In the genomic region with DNA sequence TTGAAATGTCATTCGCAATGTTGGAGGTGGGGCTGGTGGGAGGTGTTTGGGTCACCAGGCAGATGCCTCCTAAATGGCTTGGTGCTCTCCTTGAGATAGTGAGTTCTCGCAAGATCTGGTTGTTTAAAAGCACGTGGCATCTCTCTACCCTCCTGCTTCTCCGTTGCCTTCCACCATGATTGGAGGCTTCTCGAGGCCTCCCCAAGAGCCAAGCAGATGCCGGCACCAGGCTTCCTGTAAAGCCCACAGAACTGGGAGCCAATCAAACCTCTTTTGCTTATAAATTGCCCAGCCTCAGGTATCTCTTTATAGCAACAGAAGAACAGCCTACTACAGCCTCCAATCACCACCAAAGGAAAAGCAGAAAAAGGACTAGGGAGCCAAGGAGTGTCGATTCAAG, we compare ENCODE assay signal across 1 cellular context.
TF ChIP-seq lines count a peak whose summit lies in the region.

No MANE protein-coding gene starts in this region.

TF ChIP-seq in HepG2, 621 proteins besides CTCF, POLR2A, EP300 and RAD21 (continued from another document):
- 0 out of 2 replicates have a peak, but pooled peaks have one; percentile 19 for TF ChIP-seq SSRP1 (CRISPR knock-in tag; IDR thresholded peaks at IDR 0.05)
- TF ChIP-seq NCOA1 (CRISPR knock-in tag; IDR thresholded peaks at IDR 0.05) = 0 out of 2 replicates have a peak, but pooled peaks have one; percentile 45
- TF ChIP-seq, protein P1, sequence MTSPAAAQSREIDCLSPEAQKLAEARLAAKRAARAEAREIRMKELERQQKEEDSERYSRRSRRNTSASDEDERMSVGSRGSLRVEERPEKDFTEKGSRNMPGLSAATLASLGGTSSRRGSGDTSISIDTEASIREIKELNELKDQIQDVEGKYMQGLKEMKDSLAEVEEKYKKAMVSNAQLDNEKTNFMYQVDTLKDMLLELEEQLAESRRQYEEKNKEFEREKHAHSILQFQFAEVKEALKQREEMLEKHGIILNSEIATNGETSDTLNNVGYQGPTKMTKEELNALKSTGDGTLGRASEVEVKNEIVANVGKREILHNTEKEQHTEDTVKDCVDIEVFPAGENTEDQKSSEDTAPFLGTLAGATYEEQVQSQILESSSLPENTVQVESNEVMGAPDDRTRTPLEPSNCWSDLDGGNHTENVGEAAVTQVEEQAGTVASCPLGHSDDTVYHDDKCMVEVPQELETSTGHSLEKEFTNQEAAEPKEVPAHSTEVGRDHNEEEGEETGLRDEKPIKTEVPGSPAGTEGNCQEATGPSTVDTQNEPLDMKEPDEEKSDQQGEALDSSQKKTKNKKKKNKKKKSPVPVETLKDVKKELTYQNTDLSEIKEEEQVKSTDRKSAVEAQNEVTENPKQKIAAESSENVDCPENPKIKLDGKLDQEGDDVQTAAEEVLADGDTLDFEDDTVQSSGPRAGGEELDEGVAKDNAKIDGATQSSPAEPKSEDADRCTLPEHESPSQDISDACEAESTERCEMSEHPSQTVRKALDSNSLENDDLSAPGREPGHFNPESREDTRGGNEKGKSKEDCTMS (CRISPR knock-in tag; conservative IDR thresholded peaks at IDR 0.05) = no peak
- TF ChIP-seq ZNF333 (CRISPR knock-in tag; IDR thresholded peaks at IDR 0.05; ENCODE audit: borderline replicate concordance) = no peak
- TF ChIP-seq BORCS8-MEF2B (CRISPR knock-in tag; IDR thresholded peaks at IDR 0.05) = peak; percentile 14; the same call in 1 of the 2 replicates
- TF ChIP-seq AGO2 (optimal IDR thresholded peaks at IDR 0.05; ENCODE audit: low read depth, low read length) = no peak
- TF ChIP-seq, protein P2, sequence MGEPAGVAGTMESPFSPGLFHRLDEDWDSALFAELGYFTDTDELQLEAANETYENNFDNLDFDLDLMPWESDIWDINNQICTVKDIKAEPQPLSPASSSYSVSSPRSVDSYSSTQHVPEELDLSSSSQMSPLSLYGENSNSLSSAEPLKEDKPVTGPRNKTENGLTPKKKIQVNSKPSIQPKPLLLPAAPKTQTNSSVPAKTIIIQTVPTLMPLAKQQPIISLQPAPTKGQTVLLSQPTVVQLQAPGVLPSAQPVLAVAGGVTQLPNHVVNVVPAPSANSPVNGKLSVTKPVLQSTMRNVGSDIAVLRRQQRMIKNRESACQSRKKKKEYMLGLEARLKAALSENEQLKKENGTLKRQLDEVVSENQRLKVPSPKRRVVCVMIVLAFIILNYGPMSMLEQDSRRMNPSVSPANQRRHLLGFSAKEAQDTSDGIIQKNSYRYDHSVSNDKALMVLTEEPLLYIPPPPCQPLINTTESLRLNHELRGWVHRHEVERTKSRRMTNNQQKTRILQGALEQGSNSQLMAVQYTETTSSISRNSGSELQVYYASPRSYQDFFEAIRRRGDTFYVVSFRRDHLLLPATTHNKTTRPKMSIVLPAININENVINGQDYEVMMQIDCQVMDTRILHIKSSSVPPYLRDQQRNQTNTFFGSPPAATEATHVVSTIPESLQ (CRISPR knock-in tag; conservative IDR thresholded peaks at IDR 0.05) = no peak
- TF ChIP-seq STAT5B (CRISPR knock-in tag; IDR thresholded peaks at IDR 0.05) = no peak
- TF ChIP-seq, protein P3, sequence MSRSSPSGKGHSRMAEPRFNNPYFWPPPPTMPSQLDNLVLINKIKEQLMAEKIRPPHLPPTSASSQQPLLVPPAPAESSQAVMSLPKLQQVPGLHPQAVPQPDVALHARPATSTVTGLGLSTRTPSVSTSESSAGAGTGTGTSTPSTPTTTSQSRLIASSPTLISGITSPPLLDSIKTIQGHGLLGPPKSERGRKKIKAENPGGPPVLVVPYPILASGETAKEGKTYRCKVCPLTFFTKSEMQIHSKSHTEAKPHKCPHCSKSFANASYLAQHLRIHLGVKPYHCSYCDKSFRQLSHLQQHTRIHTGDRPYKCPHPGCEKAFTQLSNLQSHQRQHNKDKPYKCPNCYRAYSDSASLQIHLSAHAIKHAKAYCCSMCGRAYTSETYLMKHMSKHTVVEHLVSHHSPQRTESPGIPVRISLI (CRISPR knock-in tag; IDR thresholded peaks at IDR 0.05; ENCODE audit: borderline replicate concordance) = no peak
- 0 out of 2 replicates have a peak, but pooled peaks have one; percentile 75 for TF ChIP-seq CHD4 (IDR thresholded peaks at IDR 0.05; ENCODE audit: borderline replicate concordance, low read length)
- no peak for TF ChIP-seq PTBP1 (IDR thresholded peaks at IDR 0.05; ENCODE audit: low read depth, low read length, poor library complexity, severe bottlenecking)
- TF ChIP-seq ELF3 (CRISPR knock-in tag; IDR thresholded peaks at IDR 0.05) = no peak
- no peak for TF ChIP-seq ZNF460 (CRISPR knock-in tag; IDR thresholded peaks at IDR 0.05; ENCODE audit: borderline replicate concordance)
- TF ChIP-seq ZNF10 (CRISPR knock-in tag; IDR thresholded peaks at IDR 0.05; ENCODE audit: borderline replicate concordance, low read depth) = no peak
- TF ChIP-seq EEA1 (CRISPR knock-in tag; IDR thresholded peaks at IDR 0.05; ENCODE audit: borderline replicate concordance) = no peak
- 0 out of 3 replicates have a peak, but pooled peaks have one; percentile 12 for TF ChIP-seq MXI1 (IDR thresholded peaks at IDR 0.05; ENCODE audit: borderline replicate concordance, low read depth, low read length)
- peak; percentile 68 for TF ChIP-seq ASH2L (IDR thresholded peaks at IDR 0.05; ENCODE audit: insufficient read length, low read depth, low read length)
- TF ChIP-seq, protein P4, sequence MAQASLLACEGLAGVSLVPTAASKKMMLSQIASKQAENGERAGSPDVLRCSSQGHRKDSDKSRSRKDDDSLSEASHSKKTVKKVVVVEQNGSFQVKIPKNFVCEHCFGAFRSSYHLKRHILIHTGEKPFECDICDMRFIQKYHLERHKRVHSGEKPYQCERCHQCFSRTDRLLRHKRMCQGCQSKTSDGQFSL (CRISPR knock-in tag; IDR thresholded peaks at IDR 0.05) = no peak
- peak; percentile 2; the same call in 1 of the 2 replicates for TF ChIP-seq ZNF205 (CRISPR knock-in tag; IDR thresholded peaks at IDR 0.05)
- no peak for TF ChIP-seq ZNF780A (CRISPR knock-in tag; IDR thresholded peaks at IDR 0.05)
- TF ChIP-seq ESRRA (CRISPR knock-in tag; IDR thresholded peaks at IDR 0.05; ENCODE audit: low read depth) = no peak
- TF ChIP-seq YY1 (IDR thresholded peaks at IDR 0.05; ENCODE audit: insufficient read depth, insufficient replicate concordance, low read depth, low read length) = peak; percentile 10
- no peak for TF ChIP-seq DNMT3B (CRISPR knock-in tag; conservative IDR thresholded peaks at IDR 0.05)
- TF ChIP-seq ZNF354B (CRISPR knock-in tag; IDR thresholded peaks at IDR 0.05) = no peak
- TF ChIP-seq ZFP82 (CRISPR knock-in tag; IDR thresholded peaks at IDR 0.05; ENCODE audit: borderline replicate concordance) = 0 out of 2 replicates have a peak, but pooled peaks have one; percentile 34
- TF ChIP-seq, protein P5, sequence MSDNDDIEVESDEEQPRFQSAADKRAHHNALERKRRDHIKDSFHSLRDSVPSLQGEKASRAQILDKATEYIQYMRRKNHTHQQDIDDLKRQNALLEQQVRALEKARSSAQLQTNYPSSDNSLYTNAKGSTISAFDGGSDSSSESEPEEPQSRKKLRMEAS (IDR thresholded peaks at IDR 0.05) = 0 out of 2 replicates have a peak, but pooled peaks have one; percentile 52
- no peak for TF ChIP-seq ZNF777 (CRISPR knock-in tag; IDR thresholded peaks at IDR 0.05)
- no peak for TF ChIP-seq ZSCAN21 (CRISPR knock-in tag; IDR thresholded peaks at IDR 0.05; ENCODE audit: borderline replicate concordance)
- peak; percentile 47; the same call in 1 of the 2 replicates for TF ChIP-seq ZBTB38 (CRISPR knock-in tag; IDR thresholded peaks at IDR 0.05)
- TF ChIP-seq ETV6 (CRISPR knock-in tag; conservative IDR thresholded peaks at IDR 0.05) = no peak
